ENCODE assay signal across 22 cellular contexts in genomic region chr5:89436464-89436863, GRCh38.
DNase-seq lines count a peak whose midpoint lies in the region; ATAC-seq, FAIRE-seq and TF ChIP-seq lines count a peak whose summit lies in the region.
"Had no signal": no experiment of that assay in that cellular context is flagged by ENCODE, and none has a peak within 500 bp of the region (broad histone marks: within the 10 kb centered on the region; RNA-seq: fewer than 3 reads in every experiment).

No MANE protein-coding gene starts in this region.

- H4K5ac ChIP-seq in H1 (ENCODE audit: insufficient read length, low read depth, low read length): no peak overlapping the region

- H3K27me3 ChIP-seq in mammary epithelial cell (ENCODE audit: insufficient read depth, low read length) (peaks cover 2% of the 10 kb centered on the region), H1 (replicated peaks in 1 of 4; ENCODE audit: control insufficient read depth in 3 of 4, extremely low read depth in 1 of 4, insufficient read depth in 3 of 4, low read length in 3 of 4) (peaks cover 0 to 1% (median 0%) of the 10 kb centered on the region in 4 experiments; a peak in 1 of 7 replicates)
- H3K27me3 ChIP-seq: BLaER1 treated with 17β-estradiol and CSF1 and Interleukin-3, amounts not matched to agents 10 nM and 100 nM; Peyer's patch; sigmoid colon; upper lobe of right lung had no signal

- H3K56ac ChIP-seq in H1 (replicated peaks; ENCODE audit: insufficient read length, low read depth, low read length): no peak overlapping the region

- no peak for TF ChIP-seq POLR2A in H1 (IDR thresholded peaks at IDR 0.05; ENCODE audit: control extremely low read depth in 1 of 2, low read depth in 2 of 2, low read length in 2 of 2)

- no peaks in the 10 kb centered on the region for H3K9me3 Mint-ChIP-seq in MCF 10A (ENCODE audit: unreplicated experiment)
- H3K9me3 Mint-ChIP-seq in stimulated activated memory B cell treated with anti-CD40 and anti-IgM and Interleukin-4, amounts not matched to agents 10 μg/mL and 1 μg/mL and 100 μg/mL, for 72 hours: no peaks in the 10 kb centered on the region
- H3K9me3 Mint-ChIP-seq: T-helper 2 cell treated with Interferon-gamma antibody and Interleukin-4, amounts not matched to agents 5 μg/mL and 100 μg/mL, for 36 hours had no signal

- intact Hi-C loops in MCF 10A (cut with micrococcal nuclease): no loop called here
- intact Hi-C loops in mammary epithelial cell (cut with micrococcal nuclease): no loop called here

- H4K8ac ChIP-seq in H1 (ENCODE audit: extremely low read depth, insufficient read depth, low read length): no peak overlapping the region

- H3K23me2 ChIP-seq in H1 (ENCODE audit: low read depth, low read length): no peaks in the 10 kb centered on the region; the same call in 1 of the 2 replicates

- DNase-seq in MCF 10A (ENCODE audit: unreplicated experiment): no peak
- no peak for DNase-seq in mammary epithelial cell
- no peak for DNase-seq in H1 (ENCODE audit: low read depth in 1 of 2, low spot score in 2 of 2)
- DNase-seq in middle frontal gyrus (ENCODE audit: extremely low spot score, low spot score): no peak
- DNase-seq: activated T-cell treated with anti-CD3 and anti-CD28 coated beads, Interleukin-2, amount 50 U/mL, for 48 hours; effector memory CD8-positive, alpha-beta T cell; head of caudate nucleus; NCI-H187 treated with DMSO at 0.1 percent for 48 hours; Peyer's patch; sigmoid colon; stimulated activated CD4-positive, alpha-beta T cell treated with anti-CD3 and anti-CD28 coated beads, Interleukin-1b, Interleukin-23, amount 100 ng/mL, for 48 hours; upper lobe of right lung had no signal

- no peaks in the 10 kb centered on the region for H3K79me1 ChIP-seq in H1 (ENCODE audit: low read depth, low read length)

- CTCF ChIA-PET in MCF 10A (lab: Yijun Ruan, JAX): interaction anchor here (0.6 kb wide), 2 partner anchors 102 to 952 kb away, joined by 3 to 4 read pairs; no protein-coding TSS in a partner anchor
- CTCF ChIA-PET in mammary epithelial cell (lab: Charles Lee; ENCODE audit: low non-redundant PET): no interaction called here
- CTCF ChIA-PET in H1 (lab: Charles Lee; ENCODE audit: partially characterized antibody): interaction anchor here (0.8 to 0.9 kb wide), 3 partner anchors 8 to 1342 kb away, joined by 3 read pairs; no protein-coding TSS in a partner anchor

- BruUV-seq in MCF 10A (replicated peaks; lab: Mats Ljungman, UMichigan): no TSS peak
- no TSS peak for BruUV-seq in mammary epithelial cell (replicated peaks; lab: Mats Ljungman, UMichigan)

- no peak overlapping the region for H2BK120ac ChIP-seq in H1 (replicated peaks; ENCODE audit: low read depth, low read length)

- H4K20me1 ChIP-seq in mammary epithelial cell (ENCODE audit: insufficient read depth, low read length) (no peaks in the 10 kb centered on the region), H1 (replicated peaks in 1 of 2; ENCODE audit: control insufficient read depth in 1 of 2, insufficient read depth in 2 of 2, low read length in 2 of 2) (no peaks in the 10 kb centered on the region)
- H4K20me1 ChIP-seq: BLaER1 treated with 17β-estradiol and CSF1 and Interleukin-3, amounts not matched to agents 10 nM and 100 nM had no signal

- H2AFZ ChIP-seq in mammary epithelial cell (ENCODE audit: low read depth, low read length) (no peak overlapping the region), H1 (ENCODE audit: low read length) (peak overlapping the region; percentile 86; the same call in 1 of the 2 replicates)

- peak overlapping the region; percentile 42 for H3K27ac Mint-ChIP-seq in MCF 10A (ENCODE audit: low read depth, unreplicated experiment)
- H3K27ac Mint-ChIP-seq in stimulated activated memory B cell treated with anti-CD40 and anti-IgM and Interleukin-4, amounts not matched to agents 10 μg/mL and 1 μg/mL and 100 μg/mL, for 72 hours: peak overlapping the region; percentile 79
- H3K27ac Mint-ChIP-seq: activated naive CD4-positive, alpha-beta T cell treated with anti-CD3 and anti-CD28 coated beads, Interleukin-2, amount 50 U/mL, for 24 hours; effector memory CD8-positive, alpha-beta T cell; T-helper 2 cell treated with Interferon-gamma antibody and Interleukin-4, amounts not matched to agents 5 μg/mL and 100 μg/mL, for 36 hours had no signal

- TF ChIP-seq EP300 in H1 (IDR thresholded peaks at IDR 0.05; ENCODE audit: borderline replicate concordance in 1 of 2, low read depth in 2 of 2, low read length in 2 of 2): no peak

- POLR2A ChIA-PET in MCF 10A (lab: Yijun Ruan, JAX) (no interaction called here), H1 (lab: Charles Lee; ENCODE audit: partially characterized antibody) (no interaction called here)

- H2BK5ac ChIP-seq in H1 (ENCODE audit: low read depth, low read length): no peak overlapping the region

- 67% methylated on average over 3 of the region's 3 CpGs for WGBS in mammary epithelial cell (ENCODE audit: low coverage, missing lambda C conversion rate)
- 97% methylated on average over 3 of the region's 3 CpGs; no CpG with 5 or more reads in 1 of the 2 experiments for WGBS in H1 (ENCODE audit: extremely low coverage in 1 of 2, insufficient coverage in 1 of 2, insufficient read length in 1 of 2, insufficient replicate concordance in 2 of 2, low coverage in 1 of 2, low lambda C conversion rate in 2 of 2, missing lambda C conversion rate in 1 of 2), 2 experiments

- no peaks in the 10 kb centered on the region for H3K4me1 Mint-ChIP-seq in MCF 10A (ENCODE audit: insufficient read depth, unreplicated experiment)
- H3K4me1 Mint-ChIP-seq in stimulated activated memory B cell treated with anti-CD40 and anti-IgM and Interleukin-4, amounts not matched to agents 10 μg/mL and 1 μg/mL and 100 μg/mL, for 72 hours: peaks cover 42% of the 10 kb centered on the region
- H3K4me1 Mint-ChIP-seq: activated naive CD4-positive, alpha-beta T cell treated with anti-CD3 and anti-CD28 coated beads, Interleukin-2, amount 50 U/mL, for 24 hours had no signal

- no peak overlapping the region for H2AK5ac ChIP-seq in H1 (ENCODE audit: low read depth, low read length)

- no peak overlapping the region for H3K23ac ChIP-seq in H1 (ENCODE audit: insufficient read length)

- H3K4me3 ChIP-seq in mammary epithelial cell (replicated peaks in 1 of 3; ENCODE audit: insufficient read depth in 1 of 3, low read depth in 2 of 3, low read length in 3 of 3) (no peak overlapping the region), H1 (ENCODE audit: extremely low read depth in 1 of 4, insufficient read depth in 2 of 4, low read depth in 3 of 4, low read length in 4 of 4) (no peak overlapping the region)
- H3K4me3 ChIP-seq: BLaER1 treated with 17β-estradiol and CSF1 and Interleukin-3, amounts not matched to agents 10 nM and 100 nM; Peyer's patch; sigmoid colon; SK-N-MC; upper lobe of right lung had no signal

- FAIRE-seq in H1 (lab: Jason Lieb, UNC): no peak

- H3K27ac ChIP-seq in mammary epithelial cell (ENCODE audit: insufficient read depth, low read depth, low read length): no peak overlapping the region
- H3K27ac ChIP-seq in H1 (ENCODE audit: low read depth, low read length): no peak overlapping the region
- H3K27ac ChIP-seq: 22Rv1; BLaER1 treated with 17β-estradiol and CSF1 and Interleukin-3, amounts not matched to agents 10 nM and 100 nM; sigmoid colon; SK-N-MC; upper lobe of right lung had no signal

- no peaks in the 10 kb centered on the region for H3K36me3 ChIP-seq in mammary epithelial cell (ENCODE audit: insufficient read depth, low read length)
- H3K36me3 ChIP-seq in H1 (ENCODE audit: control insufficient read depth in 2 of 4, insufficient read depth in 4 of 4, low read length in 3 of 4): no peaks in the 10 kb centered on the region
- H3K36me3 ChIP-seq: BLaER1 treated with 17β-estradiol and CSF1 and Interleukin-3, amounts not matched to agents 10 nM and 100 nM; Peyer's patch; sigmoid colon; upper lobe of right lung had no signal

- H3K18ac ChIP-seq in H1 (ENCODE audit: extremely low read depth, low read length): no peak overlapping the region

- H3K79me2 ChIP-seq in mammary epithelial cell (ENCODE audit: insufficient read depth, low read length): no peaks in the 10 kb centered on the region
- no peaks in the 10 kb centered on the region for H3K79me2 ChIP-seq in H1 (ENCODE audit: control insufficient read depth in 1 of 2, insufficient read depth in 2 of 2, low read length in 2 of 2)

- no peak overlapping the region for H3K4me3 Mint-ChIP-seq in MCF 10A (ENCODE audit: unreplicated experiment)
- peak overlapping the region; percentile 50 for H3K4me3 Mint-ChIP-seq in stimulated activated memory B cell treated with anti-CD40 and anti-IgM and Interleukin-4, amounts not matched to agents 10 μg/mL and 1 μg/mL and 100 μg/mL, for 72 hours
- H3K4me3 Mint-ChIP-seq: activated naive CD4-positive, alpha-beta T cell treated with anti-CD3 and anti-CD28 coated beads, Interleukin-2, amount 50 U/mL, for 24 hours; effector memory CD8-positive, alpha-beta T cell; T-helper 2 cell treated with Interferon-gamma antibody and Interleukin-4, amounts not matched to agents 5 μg/mL and 100 μg/mL, for 36 hours had no signal

- H2BK15ac ChIP-seq in H1 (ENCODE audit: low read length): no peak overlapping the region

- no peak for TF ChIP-seq RAD21 in H1 (IDR thresholded peaks at IDR 0.05 in 1 of 2, conservative IDR thresholded peaks at IDR 0.05 in 1 of 2; ENCODE audit: low read depth in 2 of 2, low read length in 2 of 2)

- dilution Hi-C loops in mammary epithelial cell (cut with HindIII; ENCODE audit: low sequenced_read_pairs): no loop called here

- H3K4me1 ChIP-seq in mammary epithelial cell (ENCODE audit: insufficient read depth, low read length) (no peaks in the 10 kb centered on the region), H1 (replicated peaks in 1 of 4; ENCODE audit: control insufficient read depth in 3 of 4, insufficient read depth in 4 of 4, low read length in 3 of 4) (peaks cover 0 to 5% (median 0%) of the 10 kb centered on the region in 4 experiments; a peak in 2 of 7 replicates)
- H3K4me1 ChIP-seq: Peyer's patch, upper lobe of right lung had no signal

- H2BK20ac ChIP-seq in H1 (ENCODE audit: low read length): no peak overlapping the region

- H3K27me3 Mint-ChIP-seq in MCF 10A (ENCODE audit: insufficient read depth, unreplicated experiment): no peaks in the 10 kb centered on the region
- H3K27me3 Mint-ChIP-seq in stimulated activated memory B cell treated with anti-CD40 and anti-IgM and Interleukin-4, amounts not matched to agents 10 μg/mL and 1 μg/mL and 100 μg/mL, for 72 hours: no peaks in the 10 kb centered on the region
- H3K27me3 Mint-ChIP-seq: activated naive CD4-positive, alpha-beta T cell treated with anti-CD3 and anti-CD28 coated beads, Interleukin-2, amount 50 U/mL, for 24 hours; effector memory CD8-positive, alpha-beta T cell had no signal

- ATAC-seq in HG03442 (IDR thresholded peaks at IDR 0.05; ENCODE audit: unreplicated experiment) (peak; percentile 30), GM21381 (IDR thresholded peaks at IDR 0.05; ENCODE audit: unreplicated experiment) (no peak), GM21423 (IDR thresholded peaks at IDR 0.05; ENCODE audit: unreplicated experiment) (no peak)
- no peak for ATAC-seq in stimulated activated memory B cell treated with anti-CD40 and anti-IgM and Interleukin-4, amounts not matched to agents 10 μg/mL and 1 μg/mL and 100 μg/mL, for 72 hours
- ATAC-seq: activated CD4-positive, CD25-positive, alpha-beta regulatory T cell treated with anti-CD3 and anti-CD28 coated beads, Interleukin-2, amount 50 U/mL, for 24 hours; effector memory CD8-positive, alpha-beta T cell; upper lobe of right lung had no signal

- in situ Hi-C loops in mammary epithelial cell (cut with MboI; ENCODE audit: low sequenced_read_pairs in 2 of 2): no loop called here

- no peaks in the 10 kb centered on the region for H3K9me3 ChIP-seq in mammary epithelial cell (replicated peaks; ENCODE audit: insufficient read depth, low read length)
- H3K9me3 ChIP-seq in H1 (ENCODE audit: insufficient read depth in 2 of 2, low read depth in 1 of 2, low read length in 1 of 2): no peaks in the 10 kb centered on the region
- H3K9me3 ChIP-seq: BLaER1 treated with 17β-estradiol and CSF1 and Interleukin-3, amounts not matched to agents 10 nM and 100 nM; Peyer's patch; sigmoid colon; upper lobe of right lung had no signal

- H3K36me3 Mint-ChIP-seq in MCF 10A (ENCODE audit: insufficient read depth, unreplicated experiment): no peaks in the 10 kb centered on the region
- H3K36me3 Mint-ChIP-seq in stimulated activated memory B cell treated with anti-CD40 and anti-IgM and Interleukin-4, amounts not matched to agents 10 μg/mL and 1 μg/mL and 100 μg/mL, for 72 hours: no peaks in the 10 kb centered on the region
- H3K36me3 Mint-ChIP-seq: activated naive CD4-positive, alpha-beta T cell treated with anti-CD3 and anti-CD28 coated beads, Interleukin-2, amount 50 U/mL, for 24 hours had no signal

- H3K9ac ChIP-seq in mammary epithelial cell (ENCODE audit: insufficient read depth, low read length) (no peak overlapping the region), H1 (replicated peaks in 1 of 4; ENCODE audit: extremely low read depth in 1 of 4, low read depth in 3 of 4, low read length in 3 of 4) (no peak overlapping the region)
- H3K9ac ChIP-seq: BLaER1 treated with 17β-estradiol and CSF1 and Interleukin-3, amounts not matched to agents 10 nM and 100 nM had no signal

- TF ChIP-seq CTCF in MCF 10A (IDR thresholded peaks at IDR 0.05; ENCODE audit: unreplicated experiment): no peak
- TF ChIP-seq CTCF in mammary epithelial cell (conservative IDR thresholded peaks at IDR 0.05 in 1 of 2, IDR thresholded peaks at IDR 0.05 in 1 of 2; ENCODE audit: extremely low read depth in 1 of 2, insufficient read depth in 1 of 2, low read depth in 1 of 2, low read length in 2 of 2): no peak
- no peak for TF ChIP-seq CTCF in H1 (IDR thresholded peaks at IDR 0.05; ENCODE audit: control extremely low read depth in 1 of 3, insufficient read depth in 1 of 3, low read depth in 1 of 3, low read length in 3 of 3)

- no peak overlapping the region for H2BK12ac ChIP-seq in H1 (ENCODE audit: low read depth, low read length)

- H3K4me2 ChIP-seq in mammary epithelial cell (ENCODE audit: insufficient read depth, low read depth, low read length): no peak overlapping the region
- no peak overlapping the region for H3K4me2 ChIP-seq in H1 (ENCODE audit: insufficient read depth in 1 of 2, low read depth in 2 of 2, low read length in 2 of 2)

- H3K4ac ChIP-seq in H1 (replicated peaks; ENCODE audit: insufficient read length, low read depth, low read length): no peak overlapping the region

- H4K91ac ChIP-seq in H1 (replicated peaks; ENCODE audit: insufficient read length, low read length): no peak overlapping the region

- no peak overlapping the region for H3K14ac ChIP-seq in H1 (ENCODE audit: insufficient read length)
